ENCODE assay signal across 8 cellular contexts in genomic region chrX:81201692-81202412, GRCh38. TPM values are rescaled to one million over a fixed set of nuclear protein-coding genes. Genes with fewer than 3 reads are reported as not detected.
DNase-seq lines count a peak whose midpoint lies in the region; ATAC-seq and TF ChIP-seq lines count a peak whose summit lies in the region.

A gene with protein sequence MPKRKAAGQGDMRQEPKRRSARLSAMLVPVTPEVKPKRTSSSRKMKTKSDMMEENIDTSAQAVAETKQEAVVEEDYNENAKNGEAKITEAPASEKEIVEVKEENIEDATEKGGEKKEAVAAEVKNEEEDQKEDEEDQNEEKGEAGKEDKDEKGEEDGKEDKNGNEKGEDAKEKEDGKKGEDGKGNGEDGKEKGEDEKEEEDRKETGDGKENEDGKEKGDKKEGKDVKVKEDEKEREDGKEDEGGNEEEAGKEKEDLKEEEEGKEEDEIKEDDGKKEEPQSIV (minus strand): TSS chrX:81201913. CDS start chrX:81121549, 80,364 bp downstream.
Gene SH3BGRL (plus strand): TSS chrX:81202102. CDS start chrX:81202201, 99 bp downstream.

- peaks cover 0 to 19% (median 7%) of the 10 kb centered on the region in 5 donors for H3K36me3 Mint-ChIP-seq in naive thymus-derived CD4-positive, alpha-beta T cell
- H3K36me3 Mint-ChIP-seq in stimulated activated naive B cell treated with anti-CD40 and anti-IgM and Interleukin-4, amounts not matched to agents 10 μg/mL and 1 μg/mL and 100 μg/mL, for 72 hours = peaks cover 9 to 15% of the 10 kb centered on the region in 2 donors

- DNase-seq in BE2C (peak; percentile 75), Peyer's patch (peak; percentile 75 to 88 (median 75)), fibroblast of mammary gland (ENCODE audit: low read depth) (peak; percentile 88)
- DNase-seq in activated T-helper 1 cell treated with anti-CD3 and anti-CD28 coated beads, Interleukin-2, amount 50 U/mL, for 16 hours (ENCODE audit: low read depth in 1 of 2, low spot score in 1 of 2) = peak; percentile 31 to 38
- DNase-seq in naive thymus-derived CD4-positive, alpha-beta T cell = peak; percentile 34 to 80 (median 70)
- DNase-seq in stimulated activated naive B cell treated with anti-CD40 and anti-IgM and Interleukin-4, amounts not matched to agents 10 μg/mL and 1 μg/mL and 100 μg/mL, for 72 hours = peak; percentile 71

- H3K4me3 ChIP-seq in BE2C (ENCODE audit: low read depth, low read length) = peak within 1 kb of the TSS; percentile 80
- peak within 1 kb of the TSS; percentile 41 to 72 (median 56) for H3K4me3 ChIP-seq in Peyer's patch
- peak within 1 kb of the TSS; percentile 71 for H3K4me3 ChIP-seq in fibroblast of mammary gland (ENCODE audit: control insufficient read depth, low read depth, low read length)
- peak within 1 kb of the TSS; percentile 97 for H3K4me3 ChIP-seq in naive thymus-derived CD4-positive, alpha-beta T cell (ENCODE audit: low read length)

- intact Hi-C loops in naive thymus-derived CD4-positive, alpha-beta T cell (cut with micrococcal nuclease) = loop anchor here (1.0 kb wide), 2 partner anchors 81 to 393 kb away; partner anchors contain the start of gene BRWD3 (in 2 of the 2)

- H3K27me3 Mint-ChIP-seq in naive thymus-derived CD4-positive, alpha-beta T cell = no peaks in the 10 kb centered on the region
- H3K27me3 Mint-ChIP-seq in stimulated activated naive B cell treated with anti-CD40 and anti-IgM and Interleukin-4, amounts not matched to agents 10 μg/mL and 1 μg/mL and 100 μg/mL, for 72 hours = no peaks in the 10 kb centered on the region

- H3K4me3 Mint-ChIP-seq in naive thymus-derived CD4-positive, alpha-beta T cell = peak within 1 kb of the TSS; percentile 89 to 99 (median 96)
- H3K4me3 Mint-ChIP-seq in stimulated activated naive B cell treated with anti-CD40 and anti-IgM and Interleukin-4, amounts not matched to agents 10 μg/mL and 1 μg/mL and 100 μg/mL, for 72 hours = peak within 1 kb of the TSS; percentile 83 to 93

- ATAC-seq in HG03432 (IDR thresholded peaks at IDR 0.05; ENCODE audit: unreplicated experiment) = peak; percentile 97
- ATAC-seq in naive thymus-derived CD4-positive, alpha-beta T cell = peak; percentile 95
- peak; percentile 95 to 96 for ATAC-seq in stimulated activated naive B cell treated with anti-CD40 and anti-IgM and Interleukin-4, amounts not matched to agents 10 μg/mL and 1 μg/mL and 100 μg/mL, for 72 hours (replicated peaks)

- peaks cover 25 to 66% (median 55%) of the 10 kb centered on the region in 7 donors for H3K4me1 Mint-ChIP-seq in naive thymus-derived CD4-positive, alpha-beta T cell
- H3K4me1 Mint-ChIP-seq in stimulated activated naive B cell treated with anti-CD40 and anti-IgM and Interleukin-4, amounts not matched to agents 10 μg/mL and 1 μg/mL and 100 μg/mL, for 72 hours = peaks cover 15 to 29% of the 10 kb centered on the region in 2 donors

- TF ChIP-seq POLR2A in GM19099 (IDR thresholded peaks at IDR 0.05; ENCODE audit: extremely low read depth, insufficient read length, low read depth) (peak; percentile 56), Peyer's patch (IDR thresholded peaks at IDR 0.05) (peak; percentile 9 to 15)

- peak within 1 kb of the TSS; percentile 72 to 78 (median 78) for H3K27ac ChIP-seq in Peyer's patch
- peak within 1 kb of the TSS; percentile 87 for H3K27ac ChIP-seq in naive thymus-derived CD4-positive, alpha-beta T cell (ENCODE audit: low read depth, low read length)

- H3K9me3 ChIP-seq in BE2C (no peaks in the 10 kb centered on the region), Peyer's patch (no peaks in the 10 kb centered on the region)
- no peaks in the 10 kb centered on the region for H3K9me3 ChIP-seq in naive thymus-derived CD4-positive, alpha-beta T cell (ENCODE audit: control insufficient read depth in 2 of 3, low read length in 3 of 3)

- H3K4me1 ChIP-seq in BE2C = no peaks in the 10 kb centered on the region
- no peaks in the 10 kb centered on the region for H3K4me1 ChIP-seq in Peyer's patch
- peaks cover 0 to 13% of the 10 kb centered on the region in 2 donors for H3K4me1 ChIP-seq in naive thymus-derived CD4-positive, alpha-beta T cell (ENCODE audit: control insufficient read depth in 2 of 2, insufficient read depth in 2 of 2, low read length in 2 of 2)

- H3K27ac Mint-ChIP-seq in naive thymus-derived CD4-positive, alpha-beta T cell = peak within 1 kb of the TSS; percentile 92 to 99 (median 96)
- peak within 1 kb of the TSS; percentile 94 for H3K27ac Mint-ChIP-seq in stimulated activated naive B cell treated with anti-CD40 and anti-IgM and Interleukin-4, amounts not matched to agents 10 μg/mL and 1 μg/mL and 100 μg/mL, for 72 hours

- H3K9me3 Mint-ChIP-seq in naive thymus-derived CD4-positive, alpha-beta T cell = peaks cover 0 to 3% (median 0%) of the 10 kb centered on the region in 11 donors
- H3K9me3 Mint-ChIP-seq in stimulated activated naive B cell treated with anti-CD40 and anti-IgM and Interleukin-4, amounts not matched to agents 10 μg/mL and 1 μg/mL and 100 μg/mL, for 72 hours = peaks cover 0 to 3% of the 10 kb centered on the region in 2 donors

- H3K27me3 ChIP-seq in BE2C (no peaks in the 10 kb centered on the region), Peyer's patch (no peaks in the 10 kb centered on the region)
- no peaks in the 10 kb centered on the region for H3K27me3 ChIP-seq in naive thymus-derived CD4-positive, alpha-beta T cell (ENCODE audit: control insufficient read depth in 2 of 2, insufficient read depth in 2 of 2, low read length in 2 of 2)

- POLR2A ChIA-PET in naive thymus-derived CD4-positive, alpha-beta T cell (lab: Charles Lee) = interaction anchor here (0.7 to 2.6 kb wide), 3 partner anchors 24 to 392 kb away, joined by 4 to 13 read pairs (median 4); partner anchors contain the start of gene BRWD3

- TF ChIP-seq CTCF in BE2C (IDR thresholded peaks at IDR 0.05; ENCODE audit: low read depth, low read length) (no peak), Peyer's patch (IDR thresholded peaks at IDR 0.05) (peak in 3 of 6 experiments; percentile 28 to 41 (median 31)), fibroblast of mammary gland (conservative IDR thresholded peaks at IDR 0.05; ENCODE audit: control insufficient read depth, insufficient read depth, low read depth, low read length) (no peak)

- H3K36me3 ChIP-seq in BE2C (no peaks in the 10 kb centered on the region), Peyer's patch (no peaks in the 10 kb centered on the region)
- no peaks in the 10 kb centered on the region for H3K36me3 ChIP-seq in naive thymus-derived CD4-positive, alpha-beta T cell (ENCODE audit: control insufficient read depth in 2 of 3, insufficient read depth in 3 of 3, low read length in 3 of 3)

- CTCF ChIA-PET in naive thymus-derived CD4-positive, alpha-beta T cell (lab: Charles Lee) = interaction anchor here (0.8 to 1.0 kb wide), 2 partner anchors 81 to 393 kb away, joined by 3 to 4 read pairs; no protein-coding TSS in a partner anchor

RNA-seq across cellular contexts. Expression of the first gene that starts in this region (rescaled TPM):
- 3.5 TPM for polyA plus RNA-seq in BE2C (2012; ENCODE audit: insufficient read depth, insufficient read length, low read depth)
- total RNA-seq in Peyer's patch = 1 to 10 TPM in 3 of 4 donors, under 1 TPM in 1; 0.88 to 5.8 (median 1.8) TPM
- 1 to 10 TPM in 3 of 5 experiments, under 1 TPM in 2; 0.46 to 2.6 (median 1.0) TPM for total RNA-seq in naive thymus-derived CD4-positive, alpha-beta T cell
- polyA plus RNA-seq in naive thymus-derived CD4-positive, alpha-beta T cell = 10 to 100 TPM in 1 of 2 donors, 1 to 10 TPM in 1; 6.4 to 11.1 TPM

RNA-seq across cellular contexts. Expression of gene SH3BGRL, which starts in this region (rescaled TPM):
- polyA plus RNA-seq in BE2C (2012; ENCODE audit: insufficient read depth, insufficient read length, low read depth) = 14.8 TPM
- total RNA-seq in Peyer's patch = 100 to 1,000 TPM in 1 of 4 donors, 10 to 100 TPM in 3; 44.9 to 139 (median 69.2) TPM
- total RNA-seq in naive thymus-derived CD4-positive, alpha-beta T cell = 100 to 1,000 TPM in 1 of 5 experiments, 10 to 100 TPM in 4; 66.6 to 140 (median 75.3) TPM
- 100 to 1,000 TPM; 123 to 175 TPM for polyA plus RNA-seq in naive thymus-derived CD4-positive, alpha-beta T cell

Comparison
In these comparisons a context has a peak if more than half of its experiments do, and no peak if none do; other contexts are left out.
1. Peak in every context shown above with its lines: DNase-seq, ATAC-seq, H3K4me3 ChIP-seq and H3K27ac ChIP-seq.
2. DNase-seq: peak in every context shown above with its lines; median percentile 88 in fibroblast of mammary gland; 75 in BE2C; 75 in Peyer's patch; 71 in stimulated activated naive B cell treated with anti-CD40 and anti-IgM and Interleukin-4, amounts not matched to agents 10 μg/mL and 1 μg/mL and 100 μg/mL, for 72 hours; 70 in naive thymus-derived CD4-positive, alpha-beta T cell; 34 in activated T-helper 1 cell treated with anti-CD3 and anti-CD28 coated beads, Interleukin-2, amount 50 U/mL, for 16 hours.